8 cellular contexts compared by ENCODE assay signal in the genomic region with DNA sequence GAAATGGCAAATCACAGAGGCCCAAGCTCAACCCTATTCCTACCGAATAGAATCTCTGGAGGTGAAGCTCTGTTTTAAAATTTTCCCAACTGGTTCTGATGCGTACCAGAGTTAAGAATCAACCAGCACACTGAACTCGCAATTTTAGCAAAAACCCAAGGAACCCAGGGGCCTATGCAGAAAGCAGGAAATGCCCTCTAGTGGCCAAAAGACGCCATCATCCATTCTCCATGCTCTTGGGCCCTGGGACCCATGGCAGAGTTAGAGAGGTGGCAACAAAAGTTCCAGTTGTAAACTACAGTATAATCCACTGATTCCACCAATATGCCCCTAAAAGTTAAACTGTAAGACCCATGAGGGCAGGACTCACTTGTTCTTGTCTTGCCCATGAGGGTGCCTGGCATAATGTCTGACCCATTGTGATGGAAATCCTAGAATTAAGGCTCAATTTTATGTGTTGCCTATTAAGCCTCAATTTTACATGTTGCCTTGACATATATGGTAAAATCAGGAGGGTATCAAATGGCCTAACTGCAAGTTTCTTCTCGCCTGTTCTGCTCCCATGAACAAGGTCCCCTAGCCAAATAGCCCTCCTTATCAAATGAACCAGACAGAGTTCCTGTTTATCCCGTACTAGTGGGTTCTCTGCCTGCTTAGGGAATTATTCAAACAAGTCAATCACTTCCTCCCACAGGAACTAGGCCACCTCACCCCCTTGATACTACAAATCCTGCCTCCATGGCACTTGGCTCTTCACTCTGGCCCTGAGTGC.
DNase-seq lines count a peak whose midpoint lies in the region; ATAC-seq and TF ChIP-seq lines count a peak whose summit lies in the region.

No MANE protein-coding gene starts in this region.

- peak; percentile 74 for DNase-seq in Daoy (ENCODE audit: low read depth)
- peak; percentile 23 for DNase-seq in LNCaP clone FGC (ENCODE audit: low read depth)
- peak; percentile 82 for DNase-seq in SK-MEL-5 (ENCODE audit: low read depth, low spot score)
- peak; percentile 70 for DNase-seq in activated naive CD4-positive, alpha-beta T cell treated with anti-CD3 and anti-CD28 coated beads, Interleukin-2, amount 10 ng/mL, durations not matched to agents 7 days and 5 days
- no peak for DNase-seq in Right ventricle myocardium superior
- DNase-seq in prostate gland (ENCODE audit: low spot score) = peak; percentile 68

- H3K4me1 Mint-ChIP-seq in activated naive CD4-positive, alpha-beta T cell treated with anti-CD3 and anti-CD28 coated beads, Interleukin-2, amount 10 ng/mL, durations not matched to agents 7 days and 5 days = peaks cover 2% of the 10 kb centered on the region

- TF ChIP-seq POLR2A in prostate gland (IDR thresholded peaks at IDR 0.05) = no peak

- peaks cover 4% of the 10 kb centered on the region for H3K27me3 Mint-ChIP-seq in activated naive CD4-positive, alpha-beta T cell treated with anti-CD3 and anti-CD28 coated beads, Interleukin-2, amount 10 ng/mL, durations not matched to agents 7 days and 5 days

- peak; percentile 93 for ATAC-seq in GM21786 (IDR thresholded peaks at IDR 0.05; ENCODE audit: unreplicated experiment)
- peak; percentile 77 for ATAC-seq in Right ventricle myocardium superior (ENCODE audit: poor library complexity)
- ATAC-seq in HG03439 (IDR thresholded peaks at IDR 0.05; ENCODE audit: unreplicated experiment) = no peak

- no peaks in the 10 kb centered on the region for H3K27me3 ChIP-seq in prostate gland (replicated peaks; ENCODE audit: insufficient read depth)

- TF ChIP-seq CTCF in LNCaP clone FGC (IDR thresholded peaks at IDR 0.05; ENCODE audit: control insufficient read depth, extremely low read depth, insufficient read depth) = peak; percentile 93
- TF ChIP-seq CTCF in prostate gland (IDR thresholded peaks at IDR 0.05) = peak; percentile 75 to 89 (median 76)

- intact Hi-C loops in Right ventricle myocardium superior (cut with DNase I) = no loop called here
- intact Hi-C loops in prostate gland (cut with DNase I) = loop anchor here (2.0 kb wide), 1 partner anchor 208 kb away; no protein-coding TSS in a partner anchor

- no peaks in the 10 kb centered on the region for H3K36me3 Mint-ChIP-seq in activated naive CD4-positive, alpha-beta T cell treated with anti-CD3 and anti-CD28 coated beads, Interleukin-2, amount 10 ng/mL, durations not matched to agents 7 days and 5 days

- H3K36me3 ChIP-seq in prostate gland = no peaks in the 10 kb centered on the region

- no peaks in the 10 kb centered on the region for H3K9me3 ChIP-seq in prostate gland

- no peak overlapping the region for H3K27ac Mint-ChIP-seq in activated naive CD4-positive, alpha-beta T cell treated with anti-CD3 and anti-CD28 coated beads, Interleukin-2, amount 10 ng/mL, durations not matched to agents 7 days and 5 days

- CTCF ChIA-PET in activated naive CD4-positive, alpha-beta T cell treated with anti-CD3 and anti-CD28 coated beads, Interleukin-2, amount 10 ng/mL, durations not matched to agents 7 days and 5 days (lab: Charles Lee) = interaction anchor here (0.5 to 4.2 kb wide), 15 partner anchors 10 to 240 kb away, joined by 3 to 39 read pairs (median 4); no protein-coding TSS in a partner anchor

- H3K4me3 Mint-ChIP-seq in activated naive CD4-positive, alpha-beta T cell treated with anti-CD3 and anti-CD28 coated beads, Interleukin-2, amount 10 ng/mL, durations not matched to agents 7 days and 5 days = no peak overlapping the region

- in situ Hi-C loops in SK-MEL-5 (cut with HindIII; ENCODE audit: low pct_unique_long_range_greater_than_20kb, low sequenced_read_pairs) = no loop called here

- no peaks in the 10 kb centered on the region for H3K9me3 Mint-ChIP-seq in activated naive CD4-positive, alpha-beta T cell treated with anti-CD3 and anti-CD28 coated beads, Interleukin-2, amount 10 ng/mL, durations not matched to agents 7 days and 5 days

- 43% methylated on average over 6 of the region's 6 CpGs for WGBS in prostate gland

- no peaks in the 10 kb centered on the region for H3K4me1 ChIP-seq in prostate gland (replicated peaks)

- H3K4me3 ChIP-seq in LNCaP clone FGC (ENCODE audit: low read depth, low read length) (no peak overlapping the region), prostate gland (no peak overlapping the region)

- no peak overlapping the region for H3K27ac ChIP-seq in prostate gland
